32 cellular contexts compared by ENCODE assay signal in the genomic region with DNA sequence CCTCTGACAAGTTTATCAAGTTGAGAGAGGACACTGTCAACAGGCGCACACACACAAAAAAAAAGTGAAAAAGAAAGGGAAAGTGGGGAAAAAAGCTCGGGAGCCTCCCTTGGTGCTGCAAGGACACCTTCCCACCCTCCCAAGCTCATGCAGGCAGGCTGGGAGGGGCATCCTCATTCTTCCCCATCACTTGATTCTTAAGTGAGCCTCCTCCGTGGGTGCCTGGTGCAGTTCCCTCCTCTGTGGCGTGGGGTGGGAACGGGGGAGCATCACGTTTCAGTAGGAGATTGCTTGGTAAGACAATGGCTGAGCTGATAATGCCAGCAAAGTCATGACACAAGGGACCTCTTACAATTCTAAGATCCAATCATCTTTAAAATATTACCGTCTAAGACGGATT.
"Had no signal": no experiment of that assay in that cellular context is flagged by ENCODE, and none has a peak within 500 bp of the region (broad histone marks: within the 10 kb centered on the region; RNA-seq: fewer than 3 reads in every experiment).

No MANE protein-coding gene starts in this region.

- H3K4me1 ChIP-seq: esophagus muscularis mucosa, foreskin keratinocyte had no signal

- H3K4me3 Mint-ChIP-seq: activated B cell treated with CpG ODN at 0.5 μM for 24 hours; activated CD8-positive, alpha-beta T cell treated with anti-CD3 and anti-CD28 coated beads for 36 hours; activated naive CD8-positive, alpha-beta T cell; activated T-cell treated with anti-CD3 and anti-CD28 coated beads, Interleukin-2, amount 50 U/mL, for 4 hours; activated T-helper 17 cell treated with anti-CD3 and anti-CD28 coated beads, Interleukin-2, amount 50 U/mL, for 72 hours; central memory CD8-positive, alpha-beta T cell; dendritic cell treated with granulocyte-macrophage colony-stimulating factor and Interleukin-4, amounts not matched to agents 40 ng/mL and 50 ng/mL, for 4 days; T-helper 2 cell treated with Interferon-gamma antibody and Interleukin-4, amounts not matched to agents 5 μg/mL and 100 μg/mL, for 36 hours had no signal

- H3K4me3 ChIP-seq: coronary artery, dorsolateral prefrontal cortex, esophagus muscularis mucosa, gastrocnemius medialis, heart left ventricle, hepatocyte had no signal

- H3K36me3 ChIP-seq: brain microvascular endothelial cell, esophagus muscularis mucosa, gastrocnemius medialis, heart left ventricle, WERI-Rb-1 had no signal

- H3K4me2 ChIP-seq: hepatocyte had no signal

- H3K27me3 Mint-ChIP-seq: dendritic cell treated with granulocyte-macrophage colony-stimulating factor and Interleukin-4, amounts not matched to agents 40 ng/mL and 50 ng/mL, for 4 days had no signal

- H2AFZ ChIP-seq: hepatocyte had no signal

- H3K36me3 Mint-ChIP-seq: activated naive CD8-positive, alpha-beta T cell had no signal

- H3K27ac Mint-ChIP-seq: activated B cell treated with CpG ODN at 0.5 μM for 24 hours; activated CD8-positive, alpha-beta T cell treated with anti-CD3 and anti-CD28 coated beads for 36 hours; activated naive CD8-positive, alpha-beta T cell; activated T-helper 17 cell treated with anti-CD3 and anti-CD28 coated beads, Interleukin-2, amount 50 U/mL, for 72 hours; dendritic cell treated with granulocyte-macrophage colony-stimulating factor and Interleukin-4, amounts not matched to agents 40 ng/mL and 50 ng/mL, for 4 days; T-helper 2 cell treated with Interferon-gamma antibody and Interleukin-4, amounts not matched to agents 5 μg/mL and 100 μg/mL, for 36 hours had no signal

- H3K9me3 ChIP-seq: esophagus muscularis mucosa, gastrocnemius medialis, heart left ventricle had no signal

- H3K9me3 Mint-ChIP-seq: activated B cell treated with CpG ODN at 0.5 μM for 24 hours; activated CD8-positive, alpha-beta T cell treated with anti-CD3 and anti-CD28 coated beads for 36 hours; activated T-cell treated with anti-CD3 and anti-CD28 coated beads, Interleukin-2, amount 50 U/mL, for 4 hours; activated T-helper 17 cell treated with anti-CD3 and anti-CD28 coated beads, Interleukin-2, amount 50 U/mL, for 72 hours; dendritic cell treated with granulocyte-macrophage colony-stimulating factor and Interleukin-4, amounts not matched to agents 40 ng/mL and 50 ng/mL, for 4 days; T-helper 2 cell treated with Interferon-gamma antibody and Interleukin-4, amounts not matched to agents 5 μg/mL and 100 μg/mL, for 36 hours had no signal

- H3K27ac ChIP-seq: brain microvascular endothelial cell, coronary artery, dorsolateral prefrontal cortex, esophagus muscularis mucosa, foreskin keratinocyte, gastrocnemius medialis, heart left ventricle, hepatocyte, WERI-Rb-1 had no signal

- H3K4me1 Mint-ChIP-seq: activated B cell treated with CpG ODN at 0.5 μM for 24 hours; activated T-helper 17 cell treated with anti-CD3 and anti-CD28 coated beads, Interleukin-2, amount 50 U/mL, for 72 hours; central memory CD8-positive, alpha-beta T cell had no signal

- H3K27me3 ChIP-seq: brain microvascular endothelial cell, foreskin keratinocyte, gastrocnemius medialis, heart left ventricle had no signal

- H3K79me2 ChIP-seq: hepatocyte had no signal

- DNase-seq: activated B cell treated with CpG ODN at 0.5 μM for 24 hours; activated CD4-positive, alpha-beta T cell treated with anti-CD3 and anti-CD28 coated beads for 48 hours; activated CD4-positive, alpha-beta T cell treated with anti-CD3 and anti-CD28 coated beads, Interleukin-2, amount 50 U/mL, for 1 hour; activated CD4-positive, alpha-beta T cell treated with anti-CD3 and anti-CD28 coated beads, Interleukin-2, amount 50 U/mL, for 48 hours; activated CD8-positive, alpha-beta memory T cell treated with anti-CD3 and anti-CD28 coated beads for 24 hours; activated CD8-positive, alpha-beta T cell treated with anti-CD3 and anti-CD28 coated beads for 36 hours; activated effector memory CD4-positive, alpha-beta T cell treated with Interleukin-2 at 50 U/mL for 16 hours; activated gamma-delta T cell treated with Interleukin-2 at 50 U/mL for 16 hours; activated naive CD4-positive, alpha-beta T cell treated with anti-CD3 and anti-CD28 coated beads, Interleukin-2, amount 50 U/mL, for 16 hours; activated naive CD4-positive, alpha-beta T cell treated with Interleukin-2 at 50 U/mL for 16 hours; activated T-cell treated with anti-CD3 and anti-CD28 coated beads, Interleukin-2, amount 50 U/mL, for 4 hours; amniotic stem cell; anterior cingulate cortex; brain microvascular endothelial cell; dorsolateral prefrontal cortex; effector memory CD4-positive, alpha-beta T cell; erythroblast; foreskin keratinocyte; gastrocnemius medialis; glutamatergic neuron; heart left ventricle; T1000; WERI-Rb-1 had no signal

- ATAC-seq: activated CD4-positive, CD25-positive, alpha-beta regulatory T cell treated with anti-CD3 and anti-CD28 coated beads, Interleukin-2, amount 50 U/mL, for 24 hours; activated CD8-positive, alpha-beta T cell treated with anti-CD3 and anti-CD28 coated beads for 36 hours; activated T-cell treated with anti-CD3 and anti-CD28 coated beads, Interleukin-2, amount 50 U/mL, for 4 hours; activated T-helper 17 cell treated with anti-CD3 and anti-CD28 coated beads, Interleukin-2, amount 50 U/mL, for 72 hours; foreskin keratinocyte; gastrocnemius medialis had no signal
